ENCODE assay signal across 1 cellular context in the genomic region with DNA sequence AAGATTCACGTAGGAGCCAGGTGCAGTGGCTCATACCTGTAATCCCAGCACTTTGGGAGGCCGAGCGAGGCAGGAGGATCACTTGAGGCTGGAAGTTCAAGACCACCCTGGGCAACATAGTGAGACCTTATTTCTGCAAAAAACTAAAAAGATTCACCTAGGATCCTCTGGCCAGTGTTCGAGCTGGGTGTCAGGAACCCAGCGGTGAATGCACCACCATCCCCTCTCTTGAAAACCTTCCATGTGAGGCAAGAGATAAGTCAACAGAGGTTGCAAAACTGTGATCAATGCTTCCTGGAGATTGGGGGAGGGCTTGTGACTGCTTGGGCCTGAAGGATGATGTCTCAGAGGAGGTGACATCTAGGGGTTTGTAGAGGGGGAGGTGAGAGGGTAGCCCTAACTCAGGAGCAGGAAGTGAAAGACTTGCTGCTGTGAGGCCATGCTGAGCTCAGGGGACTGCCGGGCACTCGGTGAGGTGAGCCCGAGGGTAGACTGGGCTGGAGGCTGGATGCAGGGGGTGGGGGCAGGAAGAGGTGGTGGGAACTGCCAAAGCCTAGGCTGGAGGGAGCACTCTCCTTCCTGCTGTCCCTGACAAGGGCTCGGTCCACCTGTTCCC.
TF ChIP-seq lines count a peak whose summit lies in the region.

No MANE protein-coding gene starts in this region.

TF ChIP-seq in HepG2, 621 proteins besides CTCF, POLR2A, EP300 and RAD21 (continued from another document and continues in another):
- TF ChIP-seq, protein P1, sequence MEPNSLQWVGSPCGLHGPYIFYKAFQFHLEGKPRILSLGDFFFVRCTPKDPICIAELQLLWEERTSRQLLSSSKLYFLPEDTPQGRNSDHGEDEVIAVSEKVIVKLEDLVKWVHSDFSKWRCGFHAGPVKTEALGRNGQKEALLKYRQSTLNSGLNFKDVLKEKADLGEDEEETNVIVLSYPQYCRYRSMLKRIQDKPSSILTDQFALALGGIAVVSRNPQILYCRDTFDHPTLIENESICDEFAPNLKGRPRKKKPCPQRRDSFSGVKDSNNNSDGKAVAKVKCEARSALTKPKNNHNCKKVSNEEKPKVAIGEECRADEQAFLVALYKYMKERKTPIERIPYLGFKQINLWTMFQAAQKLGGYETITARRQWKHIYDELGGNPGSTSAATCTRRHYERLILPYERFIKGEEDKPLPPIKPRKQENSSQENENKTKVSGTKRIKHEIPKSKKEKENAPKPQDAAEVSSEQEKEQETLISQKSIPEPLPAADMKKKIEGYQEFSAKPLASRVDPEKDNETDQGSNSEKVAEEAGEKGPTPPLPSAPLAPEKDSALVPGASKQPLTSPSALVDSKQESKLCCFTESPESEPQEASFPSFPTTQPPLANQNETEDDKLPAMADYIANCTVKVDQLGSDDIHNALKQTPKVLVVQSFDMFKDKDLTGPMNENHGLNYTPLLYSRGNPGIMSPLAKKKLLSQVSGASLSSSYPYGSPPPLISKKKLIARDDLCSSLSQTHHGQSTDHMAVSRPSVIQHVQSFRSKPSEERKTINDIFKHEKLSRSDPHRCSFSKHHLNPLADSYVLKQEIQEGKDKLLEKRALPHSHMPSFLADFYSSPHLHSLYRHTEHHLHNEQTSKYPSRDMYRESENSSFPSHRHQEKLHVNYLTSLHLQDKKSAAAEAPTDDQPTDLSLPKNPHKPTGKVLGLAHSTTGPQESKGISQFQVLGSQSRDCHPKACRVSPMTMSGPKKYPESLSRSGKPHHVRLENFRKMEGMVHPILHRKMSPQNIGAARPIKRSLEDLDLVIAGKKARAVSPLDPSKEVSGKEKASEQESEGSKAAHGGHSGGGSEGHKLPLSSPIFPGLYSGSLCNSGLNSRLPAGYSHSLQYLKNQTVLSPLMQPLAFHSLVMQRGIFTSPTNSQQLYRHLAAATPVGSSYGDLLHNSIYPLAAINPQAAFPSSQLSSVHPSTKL (CRISPR knock-in tag; IDR thresholded peaks at IDR 0.05): peak; percentile 94
- TF ChIP-seq ZNF766 (CRISPR knock-in tag; IDR thresholded peaks at IDR 0.05; ENCODE audit: borderline replicate concordance) (peak; percentile 22; the same call in 1 of the 2 replicates), FOXP4 (CRISPR knock-in tag; IDR thresholded peaks at IDR 0.05) (peak; percentile 86), RFXANK (CRISPR knock-in tag; IDR thresholded peaks at IDR 0.05) (no peak), ZNF281 (CRISPR knock-in tag; IDR thresholded peaks at IDR 0.05; ENCODE audit: borderline replicate concordance) (peak; percentile 99), ZNF83 (CRISPR knock-in tag; IDR thresholded peaks at IDR 0.05; ENCODE audit: borderline replicate concordance) (no peak), ZNF460 (CRISPR knock-in tag; IDR thresholded peaks at IDR 0.05; ENCODE audit: borderline replicate concordance) (no peak; the same call in 1 of the 2 replicates), ZNF546 (CRISPR knock-in tag; conservative IDR thresholded peaks at IDR 0.05) (peak; percentile 70), MIER2 (CRISPR knock-in tag; IDR thresholded peaks at IDR 0.05) (peak; percentile 80), ZNF746 (CRISPR knock-in tag; IDR thresholded peaks at IDR 0.05) (peak; percentile 97), NFIC (IDR thresholded peaks at IDR 0.05; ENCODE audit: low read length) (0 out of 2 replicates have a peak, but pooled peaks have one; percentile 64), RBM22 (optimal IDR thresholded peaks at IDR 0.05; ENCODE audit: low read length) (no peak), ERF (CRISPR knock-in tag; IDR thresholded peaks at IDR 0.05) (peak; percentile 97), PLSCR1 (CRISPR knock-in tag; IDR thresholded peaks at IDR 0.05; ENCODE audit: borderline replicate concordance) (no peak), HDAC2 (CRISPR knock-in tag; IDR thresholded peaks at IDR 0.05) (peak; percentile 98), CBFB (CRISPR knock-in tag; IDR thresholded peaks at IDR 0.05) (peak; percentile 63; the same call in 1 of the 2 replicates), PRDM15 (CRISPR knock-in tag; IDR thresholded peaks at IDR 0.05) (no peak), CREM (IDR thresholded peaks at IDR 0.05) (peak; percentile 60; the same call in 1 of the 2 replicates), CREM (CRISPR knock-in tag; IDR thresholded peaks at IDR 0.05) (no peak), THRA (CRISPR knock-in tag; IDR thresholded peaks at IDR 0.05; ENCODE audit: borderline replicate concordance) (peak; percentile 85), ZNF788 (CRISPR knock-in tag; IDR thresholded peaks at IDR 0.05; ENCODE audit: borderline replicate concordance) (peak; percentile 84; the same call in 1 of the 2 replicates), ZNF720 (CRISPR knock-in tag; IDR thresholded peaks at IDR 0.05) (no peak), MXD3 (CRISPR knock-in tag; IDR thresholded peaks at IDR 0.05) (no peak), POLR2AphosphoS2 (IDR thresholded peaks at IDR 0.05; ENCODE audit: low read depth, low read length) (no peak), SIX1 (CRISPR knock-in tag; IDR thresholded peaks at IDR 0.05; ENCODE audit: borderline replicate concordance) (peak; percentile 74; the same call in 1 of the 2 replicates), FOSL1 (CRISPR knock-in tag; IDR thresholded peaks at IDR 0.05; ENCODE audit: borderline replicate concordance) (no peak), ATF7-NPFF (CRISPR knock-in tag; IDR thresholded peaks at IDR 0.05; ENCODE audit: low read depth) (no peak), ZNF256 (CRISPR knock-in tag; conservative IDR thresholded peaks at IDR 0.05) (no peak), NONO (IDR thresholded peaks at IDR 0.05) (no peak), NONO (CRISPR knock-in tag; conservative IDR thresholded peaks at IDR 0.05) (peak; percentile 99), SETDB1 (CRISPR knock-in tag; IDR thresholded peaks at IDR 0.05; ENCODE audit: borderline replicate concordance) (no peak), ZBTB20 (CRISPR knock-in tag; IDR thresholded peaks at IDR 0.05; ENCODE audit: borderline replicate concordance, low read depth) (no peak), GATA4 (IDR thresholded peaks at IDR 0.05; ENCODE audit: borderline replicate concordance, low read depth) (no peak), ZNF10 (CRISPR knock-in tag; IDR thresholded peaks at IDR 0.05; ENCODE audit: borderline replicate concordance, low read depth) (no peak), ZNF101 (CRISPR knock-in tag; IDR thresholded peaks at IDR 0.05; ENCODE audit: borderline replicate concordance, low read depth) (no peak), NR1H2 (CRISPR knock-in tag; IDR thresholded peaks at IDR 0.05; ENCODE audit: borderline replicate concordance, low read depth) (no peak), MLLT10 (CRISPR knock-in tag; IDR thresholded peaks at IDR 0.05) (no peak), MED1 (CRISPR knock-in tag; IDR thresholded peaks at IDR 0.05) (peak; percentile 86), AGO1 (IDR thresholded peaks at IDR 0.05; ENCODE audit: low read depth, low read length, poor library complexity, severe bottlenecking) (no peak), ZNF33B (CRISPR knock-in tag; IDR thresholded peaks at IDR 0.05) (0 out of 2 replicates have a peak, but pooled peaks have one; percentile 32)
- TF ChIP-seq, protein P2, sequence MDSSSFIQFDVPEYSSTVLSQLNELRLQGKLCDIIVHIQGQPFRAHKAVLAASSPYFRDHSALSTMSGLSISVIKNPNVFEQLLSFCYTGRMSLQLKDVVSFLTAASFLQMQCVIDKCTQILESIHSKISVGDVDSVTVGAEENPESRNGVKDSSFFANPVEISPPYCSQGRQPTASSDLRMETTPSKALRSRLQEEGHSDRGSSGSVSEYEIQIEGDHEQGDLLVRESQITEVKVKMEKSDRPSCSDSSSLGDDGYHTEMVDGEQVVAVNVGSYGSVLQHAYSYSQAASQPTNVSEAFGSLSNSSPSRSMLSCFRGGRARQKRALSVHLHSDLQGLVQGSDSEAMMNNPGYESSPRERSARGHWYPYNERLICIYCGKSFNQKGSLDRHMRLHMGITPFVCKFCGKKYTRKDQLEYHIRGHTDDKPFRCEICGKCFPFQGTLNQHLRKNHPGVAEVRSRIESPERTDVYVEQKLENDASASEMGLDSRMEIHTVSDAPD (CRISPR knock-in tag; IDR thresholded peaks at IDR 0.05): 0 out of 2 replicates have a peak, but pooled peaks have one; percentile 74
- TF ChIP-seq, protein P3, sequence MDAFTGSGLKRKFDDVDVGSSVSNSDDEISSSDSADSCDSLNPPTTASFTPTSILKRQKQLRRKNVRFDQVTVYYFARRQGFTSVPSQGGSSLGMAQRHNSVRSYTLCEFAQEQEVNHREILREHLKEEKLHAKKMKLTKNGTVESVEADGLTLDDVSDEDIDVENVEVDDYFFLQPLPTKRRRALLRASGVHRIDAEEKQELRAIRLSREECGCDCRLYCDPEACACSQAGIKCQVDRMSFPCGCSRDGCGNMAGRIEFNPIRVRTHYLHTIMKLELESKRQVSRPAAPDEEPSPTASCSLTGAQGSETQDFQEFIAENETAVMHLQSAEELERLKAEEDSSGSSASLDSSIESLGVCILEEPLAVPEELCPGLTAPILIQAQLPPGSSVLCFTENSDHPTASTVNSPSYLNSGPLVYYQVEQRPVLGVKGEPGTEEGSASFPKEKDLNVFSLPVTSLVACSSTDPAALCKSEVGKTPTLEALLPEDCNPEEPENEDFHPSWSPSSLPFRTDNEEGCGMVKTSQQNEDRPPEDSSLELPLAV (CRISPR knock-in tag; conservative IDR thresholded peaks at IDR 0.05; ENCODE audit: low read depth): no peak
